In the genomic region with DNA sequence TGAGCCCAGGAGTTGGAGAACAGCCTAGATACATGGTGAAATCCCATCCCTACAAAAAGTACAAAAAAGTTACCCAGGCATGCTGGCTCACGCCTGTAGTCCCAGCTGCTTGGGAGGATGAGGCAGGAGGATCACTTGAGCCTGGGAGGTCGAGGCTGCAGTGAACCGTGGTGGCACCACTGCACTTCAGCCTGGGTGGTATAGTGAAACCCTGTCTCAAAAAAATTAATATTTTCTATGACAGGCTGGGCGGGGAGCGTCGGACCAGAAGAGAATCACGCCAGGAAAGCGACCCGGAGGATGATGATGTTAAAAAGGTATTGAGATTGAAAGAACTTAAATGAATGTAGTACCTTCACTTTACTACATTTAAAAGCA, we compare ENCODE assay signal across 13 cellular contexts. TPM values are rescaled to one million over a fixed set of nuclear protein-coding genes. Genes with fewer than 3 reads are reported as not detected.
A peak's percentile ranks its signal among the peaks of the same experiment; 100 is the strongest.
DNase-seq lines count a peak whose midpoint lies in the region; ATAC-seq, FAIRE-seq and TF ChIP-seq lines count a peak whose summit lies in the region.
"Had no signal": no experiment of that assay in that cellular context is flagged by ENCODE, and none has a peak within 500 bp of the region (broad histone marks: within the 10 kb centered on the region; RNA-seq: fewer than 3 reads in every experiment).

No MANE protein-coding gene starts in this region.

- H2AFZ ChIP-seq in DND-41 (ENCODE audit: low read depth, low read length) (no peak overlapping the region), Loucy (ENCODE audit: low read length) (no peak overlapping the region), K562 (ENCODE audit: low read depth, low read length) (no peak overlapping the region)

- peak overlapping the region; percentile 77 for H3K4me3 Mint-ChIP-seq in neural crest cell

- H3K4me2 ChIP-seq in DND-41 (ENCODE audit: insufficient read depth, low read length) = peak overlapping the region; percentile 85
- H3K4me2 ChIP-seq in Loucy (ENCODE audit: low read depth, low read length, poor library complexity, severe bottlenecking) = peak overlapping the region; percentile 94
- H3K4me2 ChIP-seq in K562 (ENCODE audit: insufficient read depth, low read length) = no peak overlapping the region; the same call in 1 of the 2 replicates

- 0 out of 2 replicates have a peak, but pooled peaks cover 3% of the 10 kb centered on the region for H3F3A ChIP-seq in Loucy (ENCODE audit: low read depth)

- WGBS in K562 (ENCODE audit: insufficient coverage, low coverage, missing lambda C conversion rate) = 91% methylated on average over 6 of the region's 9 CpGs

- peaks cover 36% of the 10 kb centered on the region for H3K4me1 Mint-ChIP-seq in neural crest cell

- H3K9ac ChIP-seq in DND-41 (ENCODE audit: low read depth, low read length) (peak overlapping the region; percentile 89; the same call in 1 of the 2 replicates), Loucy (ENCODE audit: low read depth, low read length, poor library complexity, severe bottlenecking) (peak overlapping the region; percentile 97), K562 (ENCODE audit: insufficient read depth in 1 of 2, low read depth in 2 of 2, low read length in 2 of 2) (peak overlapping the region in 1 of 2 experiments; percentile 73; a peak in 2 of 4 replicates)

- H3K9me2 ChIP-seq in Loucy (replicated peaks; ENCODE audit: low read depth, low read length) = no peaks in the 10 kb centered on the region

- TF ChIP-seq CTCF in DND-41 (IDR thresholded peaks at IDR 0.05; ENCODE audit: borderline replicate concordance, extremely low read depth, low read length, poor library complexity, severe bottlenecking) = no peak
- TF ChIP-seq CTCF in Loucy (conservative IDR thresholded peaks at IDR 0.05; ENCODE audit: low read length) = no peak
- no peak for TF ChIP-seq CTCF in K562 (IDR thresholded peaks at IDR 0.05 in 2 of 3, conservative IDR thresholded peaks at IDR 0.05 in 1 of 3; ENCODE audit: insufficient read depth in 2 of 3, low read depth in 1 of 3, low read length in 3 of 3)
- TF ChIP-seq CTCF in neural crest cell (conservative IDR thresholded peaks at IDR 0.05) = no peak

- H3K36me3 ChIP-seq in DND-41 (ENCODE audit: insufficient read depth, low read length) (peaks cover 67% of the 10 kb centered on the region), Loucy (ENCODE audit: insufficient read depth, low read length) (peaks cover 55% of the 10 kb centered on the region), K562 (ENCODE audit: control insufficient read depth, insufficient read depth, low read length) (peaks cover 64% of the 10 kb centered on the region)

- H3K27ac ChIP-seq in DND-41 (ENCODE audit: low read length) (no peak overlapping the region), K562 (ENCODE audit: extremely low read depth, low read depth, low read length) (no peak overlapping the region)
- H3K27ac ChIP-seq: gastroesophageal sphincter had no signal

- POLR2A ChIA-PET in K562 (lab: Yijun Ruan, JAX) = no interaction called here

- peak overlapping the region; percentile 60 for H3K27ac Mint-ChIP-seq in neural crest cell (ENCODE audit: unreplicated experiment)

- H3K27me3 Mint-ChIP-seq in neural crest cell (ENCODE audit: low read depth) = peaks cover 4% of the 10 kb centered on the region

- in situ Hi-C loops in K562 (cut with MboI) = no loop called here

- peaks cover 56% of the 10 kb centered on the region for H3K79me2 ChIP-seq in DND-41 (ENCODE audit: insufficient read depth, low read length)
- H3K79me2 ChIP-seq in Loucy (ENCODE audit: insufficient read depth, low read length) = peaks cover 72% of the 10 kb centered on the region
- H3K79me2 ChIP-seq in K562 (ENCODE audit: control insufficient read depth, insufficient read depth, low read length) = peaks cover 40% of the 10 kb centered on the region

- H3K4me1 ChIP-seq in DND-41 (ENCODE audit: insufficient read depth, low read length) = peaks cover 38% of the 10 kb centered on the region
- H3K4me1 ChIP-seq in Loucy (ENCODE audit: insufficient read depth, low read length, poor library complexity, severe bottlenecking) = peaks cover 49% of the 10 kb centered on the region
- peaks cover 9 to 10% of the 10 kb centered on the region in 2 experiments; a peak in 4 of 5 replicates for H3K4me1 ChIP-seq in K562 (replicated peaks in 1 of 2; ENCODE audit: control insufficient read depth in 2 of 2, insufficient read depth in 2 of 2, low read length in 2 of 2)

- no peak for FAIRE-seq in K562 (lab: Jason Lieb, UNC)

- no peaks in the 10 kb centered on the region for H3K9me3 Mint-ChIP-seq in neural crest cell

- no peaks in the 10 kb centered on the region for H3K27me3 ChIP-seq in DND-41 (ENCODE audit: insufficient read depth, low read length, poor library complexity)
- no peaks in the 10 kb centered on the region for H3K27me3 ChIP-seq in Loucy (ENCODE audit: insufficient read depth, low read length, poor library complexity, severe bottlenecking)
- no peaks in the 10 kb centered on the region for H3K27me3 ChIP-seq in K562 (ENCODE audit: control insufficient read depth in 2 of 2, insufficient read depth in 2 of 2, low read length in 2 of 2)
- H3K27me3 ChIP-seq: gastroesophageal sphincter, MG63, neutrophil had no signal

- no peak; the same call in 1 of the 2 replicates for TF ChIP-seq POLR2A in K562 (conservative IDR thresholded peaks at IDR 0.05)

- CTCF ChIA-PET in K562 (lab: Yijun Ruan, JAX; ENCODE audit: low intra/inter-chr PET ratio) = no interaction called here

- peaks cover 42% of the 10 kb centered on the region for H4K20me1 ChIP-seq in DND-41 (ENCODE audit: insufficient read depth, low read length)
- peaks cover 69% of the 10 kb centered on the region for H4K20me1 ChIP-seq in Loucy (ENCODE audit: insufficient read depth, low read length, poor library complexity, severe bottlenecking)
- H4K20me1 ChIP-seq in K562 (replicated peaks; ENCODE audit: control insufficient read depth, insufficient read depth, low read length) = no peaks in the 10 kb centered on the region

- no TSS peak for BruUV-seq in K562 (replicated peaks; lab: Mats Ljungman, UMichigan)

- no peaks in the 10 kb centered on the region for H3K9me1 ChIP-seq in K562 (ENCODE audit: control insufficient read depth, insufficient read depth, low read length)

- no peak for DNase-seq in DND-41
- no peak for DNase-seq in K562 (ENCODE audit: extremely low read depth in 1 of 4, low spot score in 3 of 4)
- DNase-seq in neural crest cell (ENCODE audit: low read depth, low spot score) = no peak
- no peak for DNase-seq in activated CD4-positive, CD25-positive, alpha-beta regulatory T cell (lab: John Stamatoyannopoulos, UW)
- DNase-seq: DMS79 treated with DMSO at 0.1 percent for 48 hours; MG63; NCI-H2227 treated with DMSO at 0.1 percent for 48 hours; stimulated activated naive CD4-positive, alpha-beta T cell treated with Interleukin-2 at 50 U/mL for 16 hours had no signal

- H3K36me3 Mint-ChIP-seq in neural crest cell (ENCODE audit: low read depth) = peaks cover 22% of the 10 kb centered on the region

- intact Hi-C loops in K562 (cut with micrococcal nuclease) = loop anchor here (10.0 kb wide), 1 partner anchor 88 kb away; no protein-coding TSS in a partner anchor

- peak overlapping the region in 1 of 2 experiments; percentile 89; a peak in 2 of 4 replicates for H3K4me3 ChIP-seq in DND-41 (ENCODE audit: low read depth in 1 of 2, low read length in 2 of 2)
- peak overlapping the region; percentile 96 for H3K4me3 ChIP-seq in Loucy (ENCODE audit: low read length, poor library complexity, severe bottlenecking)
- H3K4me3 ChIP-seq in K562 = no peak overlapping the region

- ATAC-seq in DND-41 (ENCODE audit: insufficient read depth, low read depth) = no peak
- ATAC-seq in K562 = no peak
- no peak for ATAC-seq in GM19395 (IDR thresholded peaks at IDR 0.05; ENCODE audit: unreplicated experiment)
- ATAC-seq in HG02870 (IDR thresholded peaks at IDR 0.05; ENCODE audit: unreplicated experiment) = no peak
- ATAC-seq: gastroesophageal sphincter had no signal

- no peak for TF ChIP-seq RAD21 in K562 (CRISPR knock-in tag; conservative IDR thresholded peaks at IDR 0.05 in 1 of 2, IDR thresholded peaks at IDR 0.05 in 1 of 2)

- H3K9me3 ChIP-seq in DND-41 (ENCODE audit: insufficient read depth, low read length, severe bottlenecking) (no peaks in the 10 kb centered on the region), Loucy (ENCODE audit: insufficient read depth, low read depth, low read length) (no peaks in the 10 kb centered on the region), K562 (replicated peaks; ENCODE audit: control insufficient read depth, insufficient read depth, low read depth, low read length) (no peaks in the 10 kb centered on the region)
- H3K9me3 ChIP-seq: gastroesophageal sphincter, MG63, neutrophil had no signal

- TF ChIP-seq EP300 in K562 (IDR thresholded peaks at IDR 0.05; ENCODE audit: low read length) = no peak

RNA-seq across cellular contexts. Expression of a gene that starts 2.1 kb away (rescaled TPM):
- 53.9 and 152 TPM in 2 replicates for total RNA-seq in K562 (2011; cell fraction: chromatin; rRNA removed; ENCODE audit: low replicate concordance)
- total RNA-seq in K562 (2011; cell fraction: nucleolus; rRNA removed) = 34.2 and 42.7 TPM in 2 replicates
- 65.9 and 95.0 TPM in 2 replicates for total RNA-seq in K562 (2011; cell fraction: nucleoplasm; rRNA removed)
- total RNA-seq in K562 (2014; rRNA removed) = 59.9 and 69.7 TPM in 2 replicates
- 75.9 and 84.5 TPM in 2 replicates for total RNA-seq in K562 (2014; rRNA removed; fragmentation: Illumina TruSeq; extraction: Trizol)
- 68.2 and 81.4 TPM in 2 replicates for total RNA-seq in K562 (2015; rRNA removed; fragmentation: Illumina TruSeq; extraction: Trizol)
- 53.4 and 67.7 TPM in 2 replicates for total RNA-seq in K562 (2021)
- polyA plus RNA-seq in K562 (2011; rRNA removed) = 42.8 and 46.6 TPM in 2 replicates
- polyA plus RNA-seq in K562 (2011; cell fraction: cytosol; rRNA removed) = 7.8 and 21.8 TPM in 2 replicates
- polyA plus RNA-seq in K562 (2011; cell fraction: nucleus; rRNA removed) = 123 and 157 TPM in 2 replicates
- polyA plus RNA-seq in K562 (2012) = 71.6 and 86.2 TPM in 2 replicates
- 105 and 133 TPM in 2 replicates for polyA plus RNA-seq in K562 (2014; fragmentation: Illumina TruSeq; extraction: Trizol)
- polyA plus RNA-seq in K562 (2014; fragmentation: Nextera tagmentation; extraction: Ambion mirVana) = 10 to 100 TPM; 30.2 to 38.1 TPM
- polyA plus RNA-seq in K562 (2014; rRNA removed) = 138 and 188 TPM in 2 replicates
- polyA minus RNA-seq in K562 (2011; rRNA and poly(A)+ RNA removed) = 32.5 and 38.4 TPM in 2 replicates
- polyA minus RNA-seq in K562 (2011; cell fraction: cytosol; rRNA and poly(A)+ RNA removed) = 9.0 and 10.4 TPM in 2 replicates
- 42.9 and 69.9 TPM in 2 replicates for polyA minus RNA-seq in K562 (2011; cell fraction: nucleus; rRNA and poly(A)+ RNA removed)
- total RNA-seq in neural crest cell = 128 and 145 TPM in 2 replicates

RNA-seq across cellular contexts. Expression of a gene that starts 7.0 kb away (rescaled TPM):
- 21.2 and 33.4 TPM in 2 replicates for total RNA-seq in K562 (2011; cell fraction: chromatin; rRNA removed; ENCODE audit: low replicate concordance)
- total RNA-seq in K562 (2011; cell fraction: nucleolus; rRNA removed) = 7.7 and 9.7 TPM in 2 replicates
- 18.5 and 35.6 TPM in 2 replicates for total RNA-seq in K562 (2011; cell fraction: nucleoplasm; rRNA removed)
- 16.8 and 18.2 TPM in 2 replicates for total RNA-seq in K562 (2014; rRNA removed)
- 17.4 and 21.3 TPM in 2 replicates for total RNA-seq in K562 (2014; rRNA removed; fragmentation: Illumina TruSeq; extraction: Trizol)
- total RNA-seq in K562 (2015; rRNA removed; fragmentation: Illumina TruSeq; extraction: Trizol) = 15.2 and 16.3 TPM in 2 replicates
- 22.1 and 22.5 TPM in 2 replicates for total RNA-seq in K562 (2021)
- 20.4 and 23.8 TPM in 2 replicates for polyA plus RNA-seq in K562 (2011; rRNA removed)
- 3.6 and 10.8 TPM in 2 replicates for polyA plus RNA-seq in K562 (2011; cell fraction: cytosol; rRNA removed)
- polyA plus RNA-seq in K562 (2011; cell fraction: nucleus; rRNA removed) = 19.0 and 19.7 TPM in 2 replicates
- 16.4 and 20.5 TPM in 2 replicates for polyA plus RNA-seq in K562 (2012)
- 18.5 and 24.5 TPM in 2 replicates for polyA plus RNA-seq in K562 (2014; fragmentation: Illumina TruSeq; extraction: Trizol)
- polyA plus RNA-seq in K562 (2014; fragmentation: Nextera tagmentation; extraction: Ambion mirVana) = 1 to 10 TPM; 3.8 to 6.4 TPM
- polyA plus RNA-seq in K562 (2014; rRNA removed) = 20.3 and 23.1 TPM in 2 replicates
- 23.6 and 23.8 TPM in 2 replicates for polyA minus RNA-seq in K562 (2011; rRNA and poly(A)+ RNA removed)
- 9.6 and 11.4 TPM in 2 replicates for polyA minus RNA-seq in K562 (2011; cell fraction: cytosol; rRNA and poly(A)+ RNA removed)
- 7.9 and 16.4 TPM in 2 replicates for polyA minus RNA-seq in K562 (2011; cell fraction: nucleus; rRNA and poly(A)+ RNA removed)
- 18.1 and 18.2 TPM in 2 replicates for total RNA-seq in neural crest cell

RNA-seq across cellular contexts. Expression of a gene that starts 56.6 kb away (rescaled TPM):
- total RNA-seq in K562 (2011; cell fraction: chromatin; rRNA removed; ENCODE audit: low replicate concordance) = 7.1 and 20.8 TPM in 2 replicates
- total RNA-seq in K562 (2011; cell fraction: nucleolus; rRNA removed) = 5.3 and 8.0 TPM in 2 replicates
- total RNA-seq in K562 (2011; cell fraction: nucleoplasm; rRNA removed) = 12.2 and 17.0 TPM in 2 replicates
- total RNA-seq in K562 (2014; rRNA removed) (6.9 and 7.2 TPM in 2 replicates), K562 (2014; rRNA removed; fragmentation: Illumina TruSeq; extraction: Trizol) (17.0 and 18.9 TPM in 2 replicates), K562 (2015; rRNA removed; fragmentation: Illumina TruSeq; extraction: Trizol) (11.8 and 13.6 TPM in 2 replicates), K562 (2021) (10.4 and 12.8 TPM in 2 replicates), neural crest cell (10.6 and 12.7 TPM in 2 replicates)
- polyA plus RNA-seq in K562 (2011; rRNA removed) (12.3 and 13.0 TPM in 2 replicates), K562 (2014; fragmentation: Illumina TruSeq; extraction: Trizol) (18.3 and 21.8 TPM in 2 replicates), K562 (2014; fragmentation: Nextera tagmentation; extraction: Ambion mirVana) (10 to 100 TPM in 1 of 2 experiments, 1 to 10 TPM in 1; 6.0 to 11.5 TPM), K562 (2014; rRNA removed) (11.8 and 12.2 TPM in 2 replicates)
- 6.4 and 8.1 TPM in 2 replicates for polyA plus RNA-seq in K562 (2011; cell fraction: cytosol; rRNA removed)
- polyA plus RNA-seq in K562 (2011; cell fraction: nucleus; rRNA removed) = 10.6 and 11.1 TPM in 2 replicates
- 7.3 and 17.5 TPM in 2 replicates for polyA plus RNA-seq in K562 (2012)
- 8.6 and 10.0 TPM in 2 replicates for polyA minus RNA-seq in K562 (2011; rRNA and poly(A)+ RNA removed)
- polyA minus RNA-seq in K562 (2011; cell fraction: cytosol; rRNA and poly(A)+ RNA removed) = 4.2 and 5.0 TPM in 2 replicates
- 5.0 and 7.9 TPM in 2 replicates for polyA minus RNA-seq in K562 (2011; cell fraction: nucleus; rRNA and poly(A)+ RNA removed)
